Comparison of ENCODE assay signal across 14 cellular contexts in the genomic region with DNA sequence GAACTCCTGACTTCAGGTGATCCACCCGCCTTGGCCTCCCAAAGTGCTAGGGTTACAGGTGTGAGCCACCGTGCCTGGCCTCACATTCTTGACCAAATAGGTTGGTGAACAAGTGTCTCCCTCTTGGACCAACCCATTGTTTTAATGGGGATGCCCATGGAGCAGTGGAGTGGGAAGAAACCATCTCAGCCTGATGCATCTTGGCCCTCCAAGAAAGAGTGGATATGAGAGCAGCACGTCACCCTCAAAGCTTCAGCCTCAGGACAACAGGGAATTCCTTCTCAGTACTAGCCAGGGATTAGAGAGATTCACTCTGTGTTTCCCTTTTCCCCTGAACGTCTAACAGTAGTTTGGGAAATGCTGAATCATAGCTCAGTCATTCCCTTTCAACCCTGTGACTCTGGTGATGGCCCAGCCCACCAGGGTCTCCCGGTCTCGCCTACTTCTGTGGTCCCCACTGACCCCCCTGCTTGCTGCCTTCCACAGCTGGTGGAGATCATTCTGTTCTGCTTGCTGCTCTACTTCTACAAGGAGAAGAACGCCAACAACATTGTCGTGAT. TPM values are rescaled to one million over a fixed set of nuclear protein-coding genes. Genes with fewer than 3 reads are reported as not detected.
DNase-seq lines count a peak whose midpoint lies in the region; ATAC-seq, FAIRE-seq and TF ChIP-seq lines count a peak whose summit lies in the region.
"Had no signal": no experiment of that assay in that cellular context is flagged by ENCODE, and none has a peak within 500 bp of the region (broad histone marks: within the 10 kb centered on the region; RNA-seq: fewer than 3 reads in every experiment).

No MANE protein-coding gene starts in this region.

- TF ChIP-seq POLR2A in IMR-90 (IDR thresholded peaks at IDR 0.05; ENCODE audit: low read depth, low read length) (no peak), K562 (conservative IDR thresholded peaks at IDR 0.05) (no peak)

- in situ Hi-C loops in IMR-90 (cut with MboI; ENCODE audit: low sequenced_read_pairs) (no loop called here), K562 (cut with MboI) (no loop called here)

- H3K9me1 ChIP-seq in IMR-90 (ENCODE audit: insufficient read depth, low read length) (peaks cover 11% of the 10 kb centered on the region; the same call in 1 of the 2 replicates), K562 (ENCODE audit: control insufficient read depth, insufficient read depth, low read length) (no peaks in the 10 kb centered on the region)

- H3K56ac ChIP-seq in IMR-90 (ENCODE audit: extremely low read depth, insufficient read depth, low read length) = no peak overlapping the region

- TF ChIP-seq CTCF in IMR-90 (conservative IDR thresholded peaks at IDR 0.05; ENCODE audit: low read depth, low read length) = no peak
- TF ChIP-seq CTCF in K562 (IDR thresholded peaks at IDR 0.05 in 2 of 3, conservative IDR thresholded peaks at IDR 0.05 in 1 of 3; ENCODE audit: insufficient read depth in 2 of 3, low read depth in 1 of 3, low read length in 3 of 3) = no peak
- no peak for TF ChIP-seq CTCF in neural crest cell (conservative IDR thresholded peaks at IDR 0.05)
- no peak for TF ChIP-seq CTCF in upper lobe of right lung (IDR thresholded peaks at IDR 0.05)

- H2BK120ac ChIP-seq in IMR-90 (ENCODE audit: low read depth, low read length) = no peak overlapping the region

- POLR2A ChIA-PET in IMR-90 (lab: Charles Lee; ENCODE audit: unreplicated experiment) = no interaction called here
- POLR2A ChIA-PET in K562 (lab: Yijun Ruan, JAX) = interaction anchor here (0.8 to 1.3 kb wide), 4 partner anchors 11 to 34 kb away, joined by 3 to 9 read pairs (median 3); no protein-coding TSS in a partner anchor

- intact Hi-C loops in IMR-90 (cut with micrococcal nuclease) (no loop called here), K562 (cut with micrococcal nuclease) (no loop called here), upper lobe of right lung (cut with DNase I) (no loop called here)

- H3K9me3 Mint-ChIP-seq in neural crest cell = no peaks in the 10 kb centered on the region
- H3K9me3 Mint-ChIP-seq: CD4-positive, CD25-positive, alpha-beta regulatory T cell had no signal

- no peaks in the 10 kb centered on the region for H3K4me1 ChIP-seq in IMR-90 (ENCODE audit: control insufficient read depth, insufficient read depth, low read length)
- H3K4me1 ChIP-seq in K562 (replicated peaks in 1 of 2; ENCODE audit: control insufficient read depth in 2 of 2, insufficient read depth in 2 of 2, low read length in 2 of 2) = no peaks in the 10 kb centered on the region; a peak in 1 of 5 replicates
- H3K4me1 ChIP-seq in upper lobe of right lung = no peaks in the 10 kb centered on the region

- H3K36me3 ChIP-seq in IMR-90 (ENCODE audit: control insufficient read depth, insufficient read depth, low read length) = peaks cover 43% of the 10 kb centered on the region
- H3K36me3 ChIP-seq in K562 (ENCODE audit: control insufficient read depth, insufficient read depth, low read length) = peaks cover 47% of the 10 kb centered on the region
- peaks cover 50% of the 10 kb centered on the region for H3K36me3 ChIP-seq in upper lobe of right lung

- H4K8ac ChIP-seq in IMR-90 (ENCODE audit: low read depth in 2 of 2, low read length in 2 of 2) = no peak overlapping the region

- peak overlapping the region; percentile 18 for H2AFZ ChIP-seq in IMR-90 (replicated peaks; ENCODE audit: low read length, poor library complexity)
- H2AFZ ChIP-seq in K562 (ENCODE audit: low read depth, low read length) = no peak overlapping the region

- no peaks in the 10 kb centered on the region; a peak in 2 of 4 replicates for H3K79me1 ChIP-seq in IMR-90 (ENCODE audit: low read depth in 1 of 2, low read length in 2 of 2)

- WGBS in IMR-90 (ENCODE audit: extremely low coverage in 2 of 2, insufficient read length in 1 of 2), 2 experiments = 83% methylated on average over 1 of the region's 8 CpGs; no CpG with 5 or more reads in 1 of the 2 experiments
- WGBS in K562 (ENCODE audit: insufficient coverage, low coverage, missing lambda C conversion rate) = 62% methylated on average over 7 of the region's 8 CpGs

- no peak overlapping the region for H3K14ac ChIP-seq in IMR-90 (replicated peaks; ENCODE audit: low read depth, low read length)

- H3K18ac ChIP-seq in IMR-90 (ENCODE audit: low read depth, low read length) = no peak overlapping the region

- H3K27ac ChIP-seq in IMR-90 (ENCODE audit: insufficient read depth, low read length) = no peak overlapping the region
- H3K27ac ChIP-seq in K562 (ENCODE audit: extremely low read depth, low read depth, low read length) = no peak overlapping the region; the same call in 2 of the 3 replicates
- no peak overlapping the region for H3K27ac ChIP-seq in upper lobe of right lung
- H3K27ac ChIP-seq: BLaER1 treated with 17β-estradiol and CSF1 and Interleukin-3, amounts not matched to agents 10 nM and 100 nM had no signal

- CTCF ChIA-PET in IMR-90 (lab: Yijun Ruan, JAX) (interaction anchor here (1.2 kb wide), 1 partner anchor 10 kb away, joined by 4 read pairs; no protein-coding TSS in a partner anchor), K562 (lab: Yijun Ruan, JAX; ENCODE audit: low intra/inter-chr PET ratio) (interaction anchor here (0.7 kb wide), 1 partner anchor 15 kb away, joined by 3 read pairs; no protein-coding TSS in a partner anchor)

- H3K36me3 Mint-ChIP-seq in neural crest cell (ENCODE audit: low read depth) = no peaks in the 10 kb centered on the region

- no peak for TF ChIP-seq EP300 in K562 (IDR thresholded peaks at IDR 0.05; ENCODE audit: low read length)

- H2BK15ac ChIP-seq in IMR-90 (ENCODE audit: low read depth, low read length) = no peak overlapping the region

- no peak for TF ChIP-seq RAD21 in IMR-90 (IDR thresholded peaks at IDR 0.05; ENCODE audit: low read length)
- no peak for TF ChIP-seq RAD21 in K562 (CRISPR knock-in tag; conservative IDR thresholded peaks at IDR 0.05 in 1 of 2, IDR thresholded peaks at IDR 0.05 in 1 of 2)

- H3K23ac ChIP-seq in IMR-90 (ENCODE audit: low read depth, low read length) = no peak overlapping the region

- H3K4me3 Mint-ChIP-seq in neural crest cell = no peak overlapping the region
- H3K4me3 Mint-ChIP-seq: CD4-positive, CD25-positive, alpha-beta regulatory T cell had no signal

- BruUV-seq in IMR-90 (replicated peaks; lab: Mats Ljungman, UMichigan) = no TSS peak
- no TSS peak for BruUV-seq in K562 (replicated peaks; lab: Mats Ljungman, UMichigan)

- no peaks in the 10 kb centered on the region for H3K79me2 ChIP-seq in K562 (ENCODE audit: control insufficient read depth, insufficient read depth, low read length)

- no peak overlapping the region for H2AK5ac ChIP-seq in IMR-90 (ENCODE audit: low read depth, low read length)

- dilution Hi-C loops in IMR-90 (cut with HindIII; ENCODE audit: low sequenced_read_pairs, unreplicated experiment) = no loop called here

- no peak overlapping the region for H2AK9ac ChIP-seq in IMR-90 (replicated peaks; ENCODE audit: low read depth, low read length, poor library complexity)

- no peak overlapping the region for H2BK5ac ChIP-seq in IMR-90 (ENCODE audit: low read depth, low read length, poor library complexity, severe bottlenecking)

- H2BK20ac ChIP-seq in IMR-90 (ENCODE audit: low read depth, low read length) = no peak overlapping the region

- peak; percentile 48 for DNase-seq in AG08395 (ENCODE audit: low spot score)
- DNase-seq in IMR-90 = peak; percentile 7
- DNase-seq in K562 (ENCODE audit: extremely low read depth in 1 of 4, low spot score in 3 of 4) = peak in 1 of 4 experiments; percentile 18
- no peak for DNase-seq in neural crest cell (ENCODE audit: low read depth, low spot score)
- DNase-seq in upper lobe of right lung = no peak
- no peak for DNase-seq in dedifferentiated amniotic fluid mesenchymal stem cell (ENCODE audit: extremely low spot score)
- DNase-seq: 8988T; CD4-positive, CD25-positive, alpha-beta regulatory T cell; DMS53; H7 had no signal

- H3K9ac ChIP-seq in IMR-90 (ENCODE audit: low read depth, low read length) (no peak overlapping the region), K562 (ENCODE audit: insufficient read depth in 1 of 2, low read depth in 2 of 2, low read length in 2 of 2) (no peak overlapping the region)
- H3K9ac ChIP-seq: BLaER1 treated with 17β-estradiol and CSF1 and Interleukin-3, amounts not matched to agents 10 nM and 100 nM had no signal

- H3K4me3 ChIP-seq in IMR-90 (ENCODE audit: insufficient read depth, low read depth, low read length) (no peak overlapping the region), K562 (no peak overlapping the region), upper lobe of right lung (no peak overlapping the region)
- H3K4me3 ChIP-seq: BLaER1 treated with 17β-estradiol and CSF1 and Interleukin-3, amounts not matched to agents 10 nM and 100 nM had no signal

- H4K20me1 ChIP-seq in IMR-90 (ENCODE audit: insufficient read depth, low read length) = no peaks in the 10 kb centered on the region
- no peaks in the 10 kb centered on the region for H4K20me1 ChIP-seq in K562 (replicated peaks; ENCODE audit: control insufficient read depth, insufficient read depth, low read length)
- H4K20me1 ChIP-seq: BLaER1 treated with 17β-estradiol and CSF1 and Interleukin-3, amounts not matched to agents 10 nM and 100 nM had no signal

- H3K9me3 ChIP-seq in IMR-90 (ENCODE audit: control insufficient read depth, insufficient read depth, low read length) (no peaks in the 10 kb centered on the region), K562 (replicated peaks; ENCODE audit: control insufficient read depth, insufficient read depth, low read depth, low read length) (no peaks in the 10 kb centered on the region), upper lobe of right lung (no peaks in the 10 kb centered on the region)
- H3K9me3 ChIP-seq: BLaER1 treated with 17β-estradiol and CSF1 and Interleukin-3, amounts not matched to agents 10 nM and 100 nM had no signal

- H3K27me3 Mint-ChIP-seq in neural crest cell (ENCODE audit: low read depth) = no peaks in the 10 kb centered on the region
- H3K27me3 Mint-ChIP-seq: CD4-positive, CD25-positive, alpha-beta regulatory T cell had no signal

- H3K27ac Mint-ChIP-seq in neural crest cell (ENCODE audit: unreplicated experiment) = peak overlapping the region; percentile 13
- H3K27ac Mint-ChIP-seq: CD4-positive, CD25-positive, alpha-beta regulatory T cell had no signal

- H3K4me1 Mint-ChIP-seq in neural crest cell = no peaks in the 10 kb centered on the region

- H3K4me2 ChIP-seq in IMR-90 (ENCODE audit: low read depth, low read length) (no peak overlapping the region), K562 (ENCODE audit: insufficient read depth, low read length) (no peak overlapping the region)
- H3K4me2 ChIP-seq: BLaER1 treated with 17β-estradiol and CSF1 and Interleukin-3, amounts not matched to agents 10 nM and 100 nM had no signal

- no peak overlapping the region for H3K4ac ChIP-seq in IMR-90 (ENCODE audit: low read depth, low read length)

- no peak overlapping the region for H4K91ac ChIP-seq in IMR-90 (ENCODE audit: insufficient read depth, low read depth, low read length)

- H4K5ac ChIP-seq in IMR-90 (ENCODE audit: low read depth, low read length) = no peak overlapping the region

- ATAC-seq in IMR-90 (ENCODE audit: low read depth) (no peak), K562 (no peak), GM21737 (IDR thresholded peaks at IDR 0.05; ENCODE audit: unreplicated experiment) (no peak), upper lobe of right lung (no peak)
- ATAC-seq: HepG2 had no signal

- FAIRE-seq in K562 (lab: Jason Lieb, UNC) = no peak
- FAIRE-seq: HepG2, HTR-8/SVneo had no signal

- no peaks in the 10 kb centered on the region for H3K27me3 ChIP-seq in IMR-90 (ENCODE audit: control insufficient read depth, insufficient read depth, low read length)
- H3K27me3 ChIP-seq in K562 (ENCODE audit: control insufficient read depth in 2 of 2, insufficient read depth in 2 of 2, low read length in 2 of 2) = no peaks in the 10 kb centered on the region
- H3K27me3 ChIP-seq in upper lobe of right lung = no peaks in the 10 kb centered on the region
- H3K27me3 ChIP-seq: BLaER1 treated with 17β-estradiol and CSF1 and Interleukin-3, amounts not matched to agents 10 nM and 100 nM had no signal

RNA-seq across cellular contexts. Expression of a gene that starts 37.4 kb away (rescaled TPM):
- 95.3 and 123 TPM in 2 replicates for total RNA-seq in IMR-90 (2012; rRNA removed)
- 49.0 and 55.0 TPM in 2 replicates for polyA plus RNA-seq in IMR-90 (2012; rRNA removed)
- polyA plus RNA-seq in IMR-90 (2012; cell fraction: cytosol; rRNA removed) = 56.5 and 99.1 TPM in 2 replicates
- polyA plus RNA-seq in IMR-90 (2012; cell fraction: nucleus; rRNA removed; ENCODE audit: low replicate concordance) = 25.9 and 38.1 TPM in 2 replicates
- total RNA-seq in K562 (2011; cell fraction: chromatin; rRNA removed; ENCODE audit: low replicate concordance) = 55.9 and 56.4 TPM in 2 replicates
- total RNA-seq in K562 (2011; cell fraction: nucleolus; rRNA removed) = 44.2 and 44.6 TPM in 2 replicates
- total RNA-seq in K562 (2011; cell fraction: nucleoplasm; rRNA removed) = 57.1 and 68.0 TPM in 2 replicates
- 15.4 and 24.7 TPM in 2 replicates for total RNA-seq in K562 (2014; rRNA removed)
- total RNA-seq in K562 (2014; rRNA removed; fragmentation: Illumina TruSeq; extraction: Trizol) = 16.3 and 16.6 TPM in 2 replicates
- total RNA-seq in K562 (2015; rRNA removed; fragmentation: Illumina TruSeq; extraction: Trizol) = 11.3 and 11.4 TPM in 2 replicates
- 26.0 and 26.3 TPM in 2 replicates for total RNA-seq in K562 (2021)
- polyA plus RNA-seq in K562 (2011; rRNA removed) = 16.0 and 18.2 TPM in 2 replicates
- 18.5 and 19.9 TPM in 2 replicates for polyA plus RNA-seq in K562 (2011; cell fraction: cytosol; rRNA removed)
- 14.4 and 16.1 TPM in 2 replicates for polyA plus RNA-seq in K562 (2011; cell fraction: nucleus; rRNA removed)
- 16.3 and 17.9 TPM in 2 replicates for polyA plus RNA-seq in K562 (2012)
- 20.0 and 21.3 TPM in 2 replicates for polyA plus RNA-seq in K562 (2014; fragmentation: Illumina TruSeq; extraction: Trizol)
- polyA plus RNA-seq in K562 (2014; fragmentation: Nextera tagmentation; extraction: Ambion mirVana) = 10 to 100 TPM; 10.5 to 12.2 TPM
- 13.8 and 16.2 TPM in 2 replicates for polyA plus RNA-seq in K562 (2014; rRNA removed)
- polyA minus RNA-seq in K562 (2011; rRNA and poly(A)+ RNA removed) = 18.9 and 24.0 TPM in 2 replicates
- 10.6 and 15.2 TPM in 2 replicates for polyA minus RNA-seq in K562 (2011; cell fraction: cytosol; rRNA and poly(A)+ RNA removed)
- polyA minus RNA-seq in K562 (2011; cell fraction: nucleus; rRNA and poly(A)+ RNA removed) = 13.1 and 19.4 TPM in 2 replicates
- total RNA-seq in neural crest cell = 2.4 and 3.0 TPM in 2 replicates
- total RNA-seq in upper lobe of right lung = 37.8 TPM

RNA-seq across cellular contexts. Expression of a gene that starts 39.4 kb away (rescaled TPM):
- total RNA-seq in IMR-90 (2012; rRNA removed) (3.0 and 3.6 TPM in 2 replicates), K562 (2014; rRNA removed) (6.7 and 7.6 TPM in 2 replicates), K562 (2014; rRNA removed; fragmentation: Illumina TruSeq; extraction: Trizol) (8.2 and 8.3 TPM in 2 replicates), K562 (2015; rRNA removed; fragmentation: Illumina TruSeq; extraction: Trizol) (5.1 and 5.5 TPM in 2 replicates), K562 (2021) (7.2 and 7.6 TPM in 2 replicates), neural crest cell (6.6 and 7.7 TPM in 2 replicates), upper lobe of right lung (8.6 TPM)
- polyA plus RNA-seq in IMR-90 (2012; rRNA removed) (6.5 and 7.5 TPM in 2 replicates), K562 (2011; rRNA removed) (7.2 and 8.4 TPM in 2 replicates), K562 (2014; fragmentation: Illumina TruSeq; extraction: Trizol) (9.0 and 10.1 TPM in 2 replicates), K562 (2014; fragmentation: Nextera tagmentation; extraction: Ambion mirVana) (10 to 100 TPM; 10.4 to 11.9 TPM), K562 (2014; rRNA removed) (5.0 and 9.4 TPM in 2 replicates)
- polyA plus RNA-seq in IMR-90 (2012; cell fraction: cytosol; rRNA removed) = 4.3 and 4.5 TPM in 2 replicates
- polyA plus RNA-seq in IMR-90 (2012; cell fraction: nucleus; rRNA removed; ENCODE audit: low replicate concordance) = 4.0 and 5.8 TPM in 2 replicates
- 14.4 and 22.0 TPM in 2 replicates for total RNA-seq in K562 (2011; cell fraction: chromatin; rRNA removed; ENCODE audit: low replicate concordance)
- 8.7 and 9.3 TPM in 2 replicates for total RNA-seq in K562 (2011; cell fraction: nucleolus; rRNA removed)
- 14.4 and 16.4 TPM in 2 replicates for total RNA-seq in K562 (2011; cell fraction: nucleoplasm; rRNA removed)
- polyA plus RNA-seq in K562 (2011; cell fraction: cytosol; rRNA removed) = 4.4 and 5.4 TPM in 2 replicates
- 5.9 and 7.6 TPM in 2 replicates for polyA plus RNA-seq in K562 (2011; cell fraction: nucleus; rRNA removed)
- polyA plus RNA-seq in K562 (2012) = 6.0 and 8.3 TPM in 2 replicates
- 7.0 and 7.8 TPM in 2 replicates for polyA minus RNA-seq in K562 (2011; rRNA and poly(A)+ RNA removed)
- 2.1 and 3.9 TPM in 2 replicates for polyA minus RNA-seq in K562 (2011; cell fraction: cytosol; rRNA and poly(A)+ RNA removed)
- 5.4 and 7.0 TPM in 2 replicates for polyA minus RNA-seq in K562 (2011; cell fraction: nucleus; rRNA and poly(A)+ RNA removed)

RNA-seq across cellular contexts. Expression of a gene that starts 49.6 kb away (rescaled TPM):
- total RNA-seq in IMR-90 (2012; rRNA removed) = 5.9 and 8.6 TPM in 2 replicates
- polyA plus RNA-seq in IMR-90 (2012; rRNA removed) = 4.0 and 4.2 TPM in 2 replicates
- polyA plus RNA-seq in IMR-90 (2012; cell fraction: cytosol; rRNA removed) = 2.1 and 4.0 TPM in 2 replicates
- polyA plus RNA-seq in IMR-90 (2012; cell fraction: nucleus; rRNA removed; ENCODE audit: low replicate concordance) = 1.7 and 4.2 TPM in 2 replicates
- total RNA-seq in K562 (2011; cell fraction: chromatin; rRNA removed; ENCODE audit: low replicate concordance) = 0.09 and 0.51 TPM in 2 replicates
- total RNA-seq in K562 (2011; cell fraction: nucleolus; rRNA removed) = under 0.01 TPM in 1 of 2 replicates, not detected in the other
- 0.23 and 0.37 TPM in 2 replicates for total RNA-seq in K562 (2011; cell fraction: nucleoplasm; rRNA removed)
- total RNA-seq in K562 (2014; rRNA removed) = 0.24 and 1.4 TPM in 2 replicates
- total RNA-seq in K562 (2014; rRNA removed; fragmentation: Illumina TruSeq; extraction: Trizol) = 0.29 and 0.33 TPM in 2 replicates
- 0.26 and 0.43 TPM in 2 replicates for total RNA-seq in K562 (2015; rRNA removed; fragmentation: Illumina TruSeq; extraction: Trizol)
- total RNA-seq in K562 (2021) = 0.42 and 0.84 TPM in 2 replicates
- polyA plus RNA-seq in K562 (2011; rRNA removed) = 0.07 and 0.45 TPM in 2 replicates
- polyA plus RNA-seq in K562 (2011; cell fraction: cytosol; rRNA removed) = 0.09 and 0.16 TPM in 2 replicates
- 0.27 and 0.36 TPM in 2 replicates for polyA plus RNA-seq in K562 (2011; cell fraction: nucleus; rRNA removed)
- 0.58 and 0.69 TPM in 2 replicates for polyA plus RNA-seq in K562 (2012)
- 0.43 and 0.55 TPM in 2 replicates for polyA plus RNA-seq in K562 (2014; fragmentation: Illumina TruSeq; extraction: Trizol)
- polyA plus RNA-seq in K562 (2014; fragmentation: Nextera tagmentation; extraction: Ambion mirVana) = under 1 TPM; 0.10 to 0.11 TPM
- polyA plus RNA-seq in K562 (2014; rRNA removed) = 0.23 and 1.4 TPM in 2 replicates
- polyA minus RNA-seq in K562 (2011; rRNA and poly(A)+ RNA removed) = 0.18 and 0.35 TPM in 2 replicates
- polyA minus RNA-seq in K562 (2011; cell fraction: cytosol; rRNA and poly(A)+ RNA removed) = 1.4 TPM in 1 of 2 replicates, not detected in the other
- polyA minus RNA-seq in K562 (2011; cell fraction: nucleus; rRNA and poly(A)+ RNA removed) = not detected in 2 replicates
- 2.2 and 2.4 TPM in 2 replicates for total RNA-seq in neural crest cell
- 11.3 TPM for total RNA-seq in upper lobe of right lung

Comparison
In these comparisons a context has a peak if more than half of its experiments do, and no peak if none do; other contexts are left out.
1. DNase-seq: peak in AG08395 (single experiment) and IMR-90 (single experiment); none in neural crest cell (single experiment), upper lobe of right lung (single experiment) and dedifferentiated amniotic fluid mesenchymal stem cell (single experiment).